17 cellular contexts compared by ENCODE assay signal in the genomic region with DNA sequence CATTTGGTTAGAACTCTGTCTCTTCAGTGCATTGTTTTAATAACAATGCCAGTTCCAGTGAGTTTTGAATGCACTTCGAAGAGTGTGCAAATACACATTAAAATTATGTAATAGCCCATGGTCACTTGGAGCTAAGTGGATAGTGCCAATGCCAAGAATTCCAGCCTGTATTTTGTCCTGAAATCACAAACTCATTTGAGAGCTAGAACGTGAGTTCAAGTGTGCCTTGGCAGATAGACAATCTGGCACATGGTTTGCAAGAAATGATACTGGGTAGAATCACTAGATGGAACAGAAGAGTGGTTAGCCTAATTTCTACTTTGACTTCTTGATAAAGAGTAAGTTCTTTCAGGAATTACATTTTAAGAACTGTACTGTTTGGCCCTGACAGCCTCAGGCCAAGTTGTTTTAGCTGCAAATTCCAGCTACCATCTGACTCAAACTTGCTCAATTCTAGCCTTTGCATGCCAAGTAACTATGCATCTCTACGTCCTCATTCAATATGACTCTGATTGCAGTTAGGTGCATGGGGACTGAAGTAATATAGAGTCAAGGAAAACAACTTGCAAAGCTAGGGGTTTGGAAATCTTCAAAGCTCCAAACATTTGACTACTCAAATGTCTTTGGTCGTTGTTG.
A peak's percentile ranks its signal among the peaks of the same experiment; 100 is the strongest.
DNase-seq lines count a peak whose midpoint lies in the region; ATAC-seq, FAIRE-seq and TF ChIP-seq lines count a peak whose summit lies in the region.
"Had no signal": no experiment of that assay in that cellular context is flagged by ENCODE, and none has a peak within 500 bp of the region (broad histone marks: within the 10 kb centered on the region; RNA-seq: fewer than 3 reads in every experiment).

No MANE protein-coding gene starts in this region.

- H4K20me1 ChIP-seq in OCI-LY3 (ENCODE audit: insufficient read depth, low read length) (no peaks in the 10 kb centered on the region), astrocyte (ENCODE audit: insufficient read depth, low read length) (no peaks in the 10 kb centered on the region)

- H3K27ac Mint-ChIP-seq in astrocyte (ENCODE audit: unreplicated experiment): no peak overlapping the region
- no peak overlapping the region for H3K27ac Mint-ChIP-seq in naive thymus-derived CD8-positive, alpha-beta T cell
- H3K27ac Mint-ChIP-seq: CD4-positive, CD25-positive, alpha-beta regulatory T cell had no signal

- no peak for TF ChIP-seq POLR2A in gastrocnemius medialis (IDR thresholded peaks at IDR 0.05)

- H3K27ac ChIP-seq in OCI-LY3 (ENCODE audit: low read length): peak overlapping the region; percentile 45
- H3K27ac ChIP-seq in astrocyte (ENCODE audit: low read depth, low read length): no peak overlapping the region
- H3K27ac ChIP-seq in gastrocnemius medialis: no peak overlapping the region
- H3K27ac ChIP-seq: HL-60, SJCRH30 had no signal

- H3K9me3 ChIP-seq in OCI-LY3 (ENCODE audit: insufficient read depth, low read length) (peaks cover 18% of the 10 kb centered on the region), astrocyte (ENCODE audit: insufficient read depth, low read depth, low read length) (no peaks in the 10 kb centered on the region), gastrocnemius medialis (no peaks in the 10 kb centered on the region)
- H3K9me3 ChIP-seq: SJCRH30 had no signal

- TF ChIP-seq CTCF in OCI-LY3 (IDR thresholded peaks at IDR 0.05; ENCODE audit: low read depth, low read length) (no peak), astrocyte (IDR thresholded peaks at IDR 0.05; ENCODE audit: insufficient read depth, low read depth, low read length) (no peak), fibroblast of the aortic adventitia (IDR thresholded peaks at IDR 0.05; ENCODE audit: insufficient read depth, low read length) (no peak), gastrocnemius medialis (IDR thresholded peaks at IDR 0.05 in 4 of 5, conservative IDR thresholded peaks at IDR 0.05 in 1 of 5) (no peak)

- intact Hi-C loops in gastrocnemius medialis (cut with DNase I; ENCODE audit: low total_unique reads): no loop called here

- no peak overlapping the region for H3K9ac ChIP-seq in OCI-LY3 (ENCODE audit: low read length)
- H3K9ac ChIP-seq in astrocyte (ENCODE audit: low read length): no peak overlapping the region

- peaks cover 4% of the 10 kb centered on the region for H3K9me3 Mint-ChIP-seq in astrocyte (ENCODE audit: unreplicated experiment)
- H3K9me3 Mint-ChIP-seq in naive thymus-derived CD8-positive, alpha-beta T cell: peaks cover 2 to 22% (median 8%) of the 10 kb centered on the region in 9 donors

- in situ Hi-C loops in gastrocnemius medialis (cut with MboI; ENCODE audit: low sequenced_read_pairs in 4 of 4): no loop called here

- POLR2A ChIA-PET in naive thymus-derived CD8-positive, alpha-beta T cell (lab: Charles Lee): no interaction called here

- peak overlapping the region; percentile 25 for H3K4me3 ChIP-seq in OCI-LY3 (ENCODE audit: low read length)
- no peak overlapping the region for H3K4me3 ChIP-seq in astrocyte (ENCODE audit: insufficient read depth, low read depth, low read length)
- no peak overlapping the region for H3K4me3 ChIP-seq in fibroblast of the aortic adventitia (ENCODE audit: low read depth, low read length)
- no peak overlapping the region for H3K4me3 ChIP-seq in gastrocnemius medialis
- H3K4me3 ChIP-seq: SJCRH30 had no signal

- H2AFZ ChIP-seq in OCI-LY3 (ENCODE audit: low read depth, low read length) (no peak overlapping the region), astrocyte (ENCODE audit: low read depth, low read length) (no peak overlapping the region)

- H3K27me3 ChIP-seq in OCI-LY3 (ENCODE audit: low read depth, low read length) (peaks cover 16% of the 10 kb centered on the region), astrocyte (ENCODE audit: insufficient read depth, low read length) (peaks cover 2% of the 10 kb centered on the region), gastrocnemius medialis (no peaks in the 10 kb centered on the region)
- H3K27me3 ChIP-seq: SJCRH30 had no signal

- H3K4me3 Mint-ChIP-seq in astrocyte (ENCODE audit: unreplicated experiment): no peak overlapping the region
- no peak overlapping the region for H3K4me3 Mint-ChIP-seq in naive thymus-derived CD8-positive, alpha-beta T cell
- H3K4me3 Mint-ChIP-seq: CD4-positive, CD25-positive, alpha-beta regulatory T cell had no signal

- DNase-seq in astrocyte (ENCODE audit: low read depth): peak; percentile 31
- peak; percentile 3 for DNase-seq in fibroblast of the aortic adventitia (ENCODE audit: low read depth)
- DNase-seq in gastrocnemius medialis: no peak
- no peak for DNase-seq in naive thymus-derived CD8-positive, alpha-beta T cell
- DNase-seq: CD4-positive, CD25-positive, alpha-beta regulatory T cell; EL; H7; NCI-H1436; NCI-H2081; NCI-H510A; NCI-H774; RPMI8226; SJCRH30 had no signal

- H3K4me2 ChIP-seq in OCI-LY3 (ENCODE audit: low read length) (peak overlapping the region; percentile 56), astrocyte (ENCODE audit: low read length) (no peak overlapping the region)

- ATAC-seq in gastrocnemius medialis (no peak), GM21576 (IDR thresholded peaks at IDR 0.05; ENCODE audit: unreplicated experiment) (no peak), GM18907 (IDR thresholded peaks at IDR 0.05; ENCODE audit: unreplicated experiment) (no peak)
- no peak for ATAC-seq in naive thymus-derived CD8-positive, alpha-beta T cell

- H3K79me2 ChIP-seq in OCI-LY3 (ENCODE audit: low read length) (no peaks in the 10 kb centered on the region), astrocyte (ENCODE audit: insufficient read depth, low read length) (no peaks in the 10 kb centered on the region)

- no peaks in the 10 kb centered on the region for H3K4me1 Mint-ChIP-seq in astrocyte (ENCODE audit: low read depth, unreplicated experiment)
- H3K4me1 Mint-ChIP-seq in naive thymus-derived CD8-positive, alpha-beta T cell: no peaks in the 10 kb centered on the region
- H3K4me1 Mint-ChIP-seq: CD4-positive, CD25-positive, alpha-beta regulatory T cell had no signal

- H3K36me3 ChIP-seq in OCI-LY3 (replicated peaks; ENCODE audit: low read depth, low read length): peaks cover 17% of the 10 kb centered on the region
- no peaks in the 10 kb centered on the region for H3K36me3 ChIP-seq in astrocyte (ENCODE audit: insufficient read depth, low read length)
- no peaks in the 10 kb centered on the region for H3K36me3 ChIP-seq in gastrocnemius medialis
- H3K36me3 ChIP-seq: SJCRH30 had no signal

- H3K36me3 Mint-ChIP-seq in astrocyte (ENCODE audit: low read depth, unreplicated experiment): no peaks in the 10 kb centered on the region
- H3K36me3 Mint-ChIP-seq in naive thymus-derived CD8-positive, alpha-beta T cell: peaks cover 0 to 5% (median 0%) of the 10 kb centered on the region in 3 donors
- H3K36me3 Mint-ChIP-seq: CD4-positive, CD25-positive, alpha-beta regulatory T cell had no signal

- H3K4me1 ChIP-seq in OCI-LY3 (ENCODE audit: low read length): peaks cover 39% of the 10 kb centered on the region
- H3K4me1 ChIP-seq in astrocyte (ENCODE audit: insufficient read depth, low read length): no peaks in the 10 kb centered on the region
- H3K4me1 ChIP-seq in gastrocnemius medialis: no peaks in the 10 kb centered on the region
- H3K4me1 ChIP-seq: SJCRH30 had no signal

- no peak for FAIRE-seq in astrocyte (lab: Jason Lieb, UNC)

- no peaks in the 10 kb centered on the region for H3K27me3 Mint-ChIP-seq in astrocyte (ENCODE audit: low read depth, unreplicated experiment)
- H3K27me3 Mint-ChIP-seq in naive thymus-derived CD8-positive, alpha-beta T cell: peaks cover 0 to 6% (median 2%) of the 10 kb centered on the region in 5 donors
- H3K27me3 Mint-ChIP-seq: CD4-positive, CD25-positive, alpha-beta regulatory T cell had no signal

Comparison
In these comparisons a context has a peak if more than half of its experiments do, and no peak if none do; other contexts are left out.
1. DNase-seq: peak in astrocyte (single experiment) and fibroblast of the aortic adventitia (single experiment); none in gastrocnemius medialis (0 of 2) and naive thymus-derived CD8-positive, alpha-beta T cell (0 of 10).